ENCODE assay signal across 28 cellular contexts in genomic region chr3:114019486-114019885, GRCh38.
"Had no signal": no experiment of that assay in that cellular context is flagged by ENCODE, and none has a peak within 500 bp of the region (broad histone marks: within the 10 kb centered on the region; RNA-seq: fewer than 3 reads in every experiment).

No MANE protein-coding gene starts in this region.

- H3K4me1 ChIP-seq: colonic mucosa, esophagus muscularis mucosa, esophagus squamous epithelium, foreskin keratinocyte, gastrocnemius medialis, gastroesophageal sphincter, heart left ventricle had no signal

- H3K4me3 Mint-ChIP-seq: dendritic cell treated with granulocyte-macrophage colony-stimulating factor and Interleukin-4, amounts not matched to agents 40 ng/mL and 50 ng/mL, for 4 days; effector memory CD8-positive, alpha-beta T cell; endodermal cell had no signal

- ATAC-seq: effector memory CD8-positive, alpha-beta T cell; esophagus mucosa; foreskin keratinocyte; gastrocnemius medialis; gastroesophageal sphincter; heart left ventricle had no signal

- H3K27me3 Mint-ChIP-seq: dendritic cell treated with granulocyte-macrophage colony-stimulating factor and Interleukin-4, amounts not matched to agents 40 ng/mL and 50 ng/mL, for 4 days; effector memory CD8-positive, alpha-beta T cell had no signal

- DNase-seq: colonic mucosa; cortex of kidney; dermis blood vessel endothelial cell; dorsolateral prefrontal cortex; effector CD4-positive, alpha-beta T cell; effector CD8-positive, alpha-beta T cell; effector memory CD4-positive, alpha-beta T cell; effector memory CD8-positive, alpha-beta T cell; endodermal cell; erythroblast; esophagus squamous epithelium; foreskin fibroblast; foreskin keratinocyte; foreskin melanocyte; gastrocnemius medialis; glutamatergic neuron; head of caudate nucleus; heart left ventricle had no signal

- H3K36me3 ChIP-seq: colonic mucosa, esophagus muscularis mucosa, gastrocnemius medialis had no signal

- H3K27ac ChIP-seq: colonic mucosa, coronary artery, dorsolateral prefrontal cortex, epithelial cell of prostate, esophagus muscularis mucosa, esophagus squamous epithelium, foreskin keratinocyte, gastrocnemius medialis, gastroesophageal sphincter, heart left ventricle had no signal

- H3K27me3 ChIP-seq: colonic mucosa, dorsolateral prefrontal cortex, esophagus muscularis mucosa, esophagus squamous epithelium, foreskin keratinocyte, gastrocnemius medialis, gastroesophageal sphincter, heart left ventricle had no signal

- H3K4me3 ChIP-seq: colonic mucosa, coronary artery, dorsolateral prefrontal cortex, esophagus muscularis mucosa, esophagus squamous epithelium, gastrocnemius medialis, gastroesophageal sphincter, heart left ventricle had no signal

- H3K27ac Mint-ChIP-seq: dendritic cell treated with granulocyte-macrophage colony-stimulating factor and Interleukin-4, amounts not matched to agents 40 ng/mL and 50 ng/mL, for 4 days; effector memory CD8-positive, alpha-beta T cell; endodermal cell had no signal

- FAIRE-seq: colon, endometrium, endothelial cell of umbilical vein, frontal cortex had no signal

- H3K9me3 Mint-ChIP-seq: dendritic cell treated with granulocyte-macrophage colony-stimulating factor and Interleukin-4, amounts not matched to agents 40 ng/mL and 50 ng/mL, for 4 days; effector memory CD8-positive, alpha-beta T cell had no signal

- H3K9me3 ChIP-seq: colonic mucosa, esophagus muscularis mucosa, esophagus squamous epithelium, gastrocnemius medialis, gastroesophageal sphincter, heart left ventricle had no signal
